Comparison of ENCODE assay signal across 1 cellular context in the genomic region with DNA sequence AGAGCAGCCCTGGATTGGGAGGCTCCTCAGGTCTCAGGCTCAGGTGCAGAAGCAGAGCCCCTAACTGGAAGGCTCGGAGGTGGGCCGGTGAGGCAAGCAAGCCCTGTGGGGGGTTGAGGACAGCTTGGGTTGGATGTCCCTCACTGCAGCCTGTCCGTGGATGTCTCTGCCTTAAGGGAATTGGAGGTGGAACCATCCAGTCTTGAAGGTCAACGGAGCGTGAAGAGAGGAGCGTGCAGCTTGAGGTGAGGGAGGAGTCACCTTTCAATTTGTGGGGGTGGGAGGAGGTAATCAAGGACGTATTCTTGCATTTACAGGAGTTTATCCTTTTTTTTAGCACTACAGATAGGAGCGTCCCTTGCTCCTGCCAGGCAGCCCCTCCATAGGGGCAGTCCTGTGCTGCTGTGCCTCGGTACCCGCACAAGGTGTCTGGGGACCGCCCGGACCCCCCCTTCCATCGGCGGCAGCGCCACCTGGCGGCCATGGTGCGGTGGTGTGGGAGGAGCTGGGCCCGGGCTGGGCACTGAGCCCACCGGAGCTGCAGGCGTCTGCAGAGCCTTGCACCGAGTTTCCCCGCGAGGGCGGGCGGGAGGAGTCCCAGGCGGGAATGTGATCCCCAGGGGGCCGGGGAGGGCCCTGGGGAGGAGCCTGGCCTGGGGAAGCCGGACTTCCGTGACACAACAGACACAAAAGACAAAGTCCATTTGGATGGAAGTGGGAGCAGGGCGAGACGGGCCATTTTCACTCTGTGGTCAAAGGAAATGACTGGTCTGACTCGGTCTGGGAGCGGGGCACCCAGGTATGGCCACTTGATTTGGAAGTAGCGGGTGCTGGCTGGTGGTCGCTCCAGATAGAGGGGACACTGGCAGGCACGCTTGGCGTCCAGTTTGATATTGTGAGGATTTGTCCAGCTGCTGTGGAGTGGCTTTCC.
A peak's percentile ranks its signal among the peaks of the same experiment; 100 is the strongest.
TF ChIP-seq lines count a peak whose summit lies in the region.

No MANE protein-coding gene starts in this region.

TF ChIP-seq in HepG2, 621 proteins besides CTCF, POLR2A, EP300 and RAD21 (continued from another document and continues in another):
- TF ChIP-seq, protein P1, sequence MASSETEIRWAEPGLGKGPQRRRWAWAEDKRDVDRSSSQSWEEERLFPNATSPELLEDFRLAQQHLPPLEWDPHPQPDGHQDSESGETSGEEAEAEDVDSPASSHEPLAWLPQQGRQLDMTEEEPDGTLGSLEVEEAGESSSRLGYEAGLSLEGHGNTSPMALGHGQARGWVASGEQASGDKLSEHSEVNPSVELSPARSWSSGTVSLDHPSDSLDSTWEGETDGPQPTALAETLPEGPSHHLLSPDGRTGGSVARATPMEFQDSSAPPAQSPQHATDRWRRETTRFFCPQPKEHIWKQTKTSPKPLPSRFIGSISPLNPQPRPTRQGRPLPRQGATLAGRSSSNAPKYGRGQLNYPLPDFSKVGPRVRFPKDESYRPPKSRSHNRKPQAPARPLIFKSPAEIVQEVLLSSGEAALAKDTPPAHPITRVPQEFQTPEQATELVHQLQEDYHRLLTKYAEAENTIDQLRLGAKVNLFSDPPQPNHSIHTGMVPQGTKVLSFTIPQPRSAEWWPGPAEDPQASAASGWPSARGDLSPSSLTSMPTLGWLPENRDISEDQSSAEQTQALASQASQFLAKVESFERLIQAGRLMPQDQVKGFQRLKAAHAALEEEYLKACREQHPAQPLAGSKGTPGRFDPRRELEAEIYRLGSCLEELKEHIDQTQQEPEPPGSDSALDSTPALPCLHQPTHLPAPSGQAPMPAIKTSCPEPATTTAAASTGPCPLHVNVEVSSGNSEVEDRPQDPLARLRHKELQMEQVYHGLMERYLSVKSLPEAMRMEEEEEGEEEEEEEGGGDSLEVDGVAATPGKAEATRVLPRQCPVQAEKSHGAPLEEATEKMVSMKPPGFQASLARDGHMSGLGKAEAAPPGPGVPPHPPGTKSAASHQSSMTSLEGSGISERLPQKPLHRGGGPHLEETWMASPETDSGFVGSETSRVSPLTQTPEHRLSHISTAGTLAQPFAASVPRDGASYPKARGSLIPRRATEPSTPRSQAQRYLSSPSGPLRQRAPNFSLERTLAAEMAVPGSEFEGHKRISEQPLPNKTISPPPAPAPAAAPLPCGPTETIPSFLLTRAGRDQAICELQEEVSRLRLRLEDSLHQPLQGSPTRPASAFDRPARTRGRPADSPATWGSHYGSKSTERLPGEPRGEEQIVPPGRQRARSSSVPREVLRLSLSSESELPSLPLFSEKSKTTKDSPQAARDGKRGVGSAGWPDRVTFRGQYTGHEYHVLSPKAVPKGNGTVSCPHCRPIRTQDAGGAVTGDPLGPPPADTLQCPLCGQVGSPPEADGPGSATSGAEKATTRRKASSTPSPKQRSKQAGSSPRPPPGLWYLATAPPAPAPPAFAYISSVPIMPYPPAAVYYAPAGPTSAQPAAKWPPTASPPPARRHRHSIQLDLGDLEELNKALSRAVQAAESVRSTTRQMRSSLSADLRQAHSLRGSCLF (CRISPR knock-in tag; IDR thresholded peaks at IDR 0.05; ENCODE audit: borderline replicate concordance) = peak; percentile 88; the same call in 1 of the 2 replicates
- TF ChIP-seq RORA (CRISPR knock-in tag; IDR thresholded peaks at IDR 0.05) = no peak
- no peak for TF ChIP-seq ZNF598 (CRISPR knock-in tag; IDR thresholded peaks at IDR 0.05; ENCODE audit: borderline replicate concordance)
- TF ChIP-seq ZBTB20 (CRISPR knock-in tag; IDR thresholded peaks at IDR 0.05; ENCODE audit: borderline replicate concordance, low read depth) = peak; percentile 65; the same call in 1 of the 2 replicates
- peak; percentile 84; the same call in 1 of the 2 replicates for TF ChIP-seq SIN3A (IDR thresholded peaks at IDR 0.05; ENCODE audit: borderline replicate concordance, low read depth, low read length)
- TF ChIP-seq, protein P2, sequence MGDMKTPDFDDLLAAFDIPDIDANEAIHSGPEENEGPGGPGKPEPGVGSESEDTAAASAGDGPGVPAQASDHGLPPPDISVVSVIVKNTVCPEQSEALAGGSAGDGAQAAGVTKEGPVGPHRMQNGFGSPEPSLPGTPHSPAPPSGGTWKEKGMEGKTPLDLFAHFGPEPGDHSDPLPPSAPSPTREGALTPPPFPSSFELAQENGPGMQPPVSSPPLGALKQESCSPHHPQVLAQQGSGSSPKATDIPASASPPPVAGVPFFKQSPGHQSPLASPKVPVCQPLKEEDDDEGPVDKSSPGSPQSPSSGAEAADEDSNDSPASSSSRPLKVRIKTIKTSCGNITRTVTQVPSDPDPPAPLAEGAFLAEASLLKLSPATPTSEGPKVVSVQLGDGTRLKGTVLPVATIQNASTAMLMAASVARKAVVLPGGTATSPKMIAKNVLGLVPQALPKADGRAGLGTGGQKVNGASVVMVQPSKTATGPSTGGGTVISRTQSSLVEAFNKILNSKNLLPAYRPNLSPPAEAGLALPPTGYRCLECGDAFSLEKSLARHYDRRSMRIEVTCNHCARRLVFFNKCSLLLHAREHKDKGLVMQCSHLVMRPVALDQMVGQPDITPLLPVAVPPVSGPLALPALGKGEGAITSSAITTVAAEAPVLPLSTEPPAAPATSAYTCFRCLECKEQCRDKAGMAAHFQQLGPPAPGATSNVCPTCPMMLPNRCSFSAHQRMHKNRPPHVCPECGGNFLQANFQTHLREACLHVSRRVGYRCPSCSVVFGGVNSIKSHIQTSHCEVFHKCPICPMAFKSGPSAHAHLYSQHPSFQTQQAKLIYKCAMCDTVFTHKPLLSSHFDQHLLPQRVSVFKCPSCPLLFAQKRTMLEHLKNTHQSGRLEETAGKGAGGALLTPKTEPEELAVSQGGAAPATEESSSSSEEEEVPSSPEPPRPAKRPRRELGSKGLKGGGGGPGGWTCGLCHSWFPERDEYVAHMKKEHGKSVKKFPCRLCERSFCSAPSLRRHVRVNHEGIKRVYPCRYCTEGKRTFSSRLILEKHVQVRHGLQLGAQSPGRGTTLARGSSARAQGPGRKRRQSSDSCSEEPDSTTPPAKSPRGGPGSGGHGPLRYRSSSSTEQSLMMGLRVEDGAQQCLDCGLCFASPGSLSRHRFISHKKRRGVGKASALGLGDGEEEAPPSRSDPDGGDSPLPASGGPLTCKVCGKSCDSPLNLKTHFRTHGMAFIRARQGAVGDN (CRISPR knock-in tag; IDR thresholded peaks at IDR 0.05) = peak; percentile 86
- no peak for TF ChIP-seq TBX3 (IDR thresholded peaks at IDR 0.05; ENCODE audit: borderline replicate concordance)
- no peak for TF ChIP-seq ZNF468 (CRISPR knock-in tag; IDR thresholded peaks at IDR 0.05)
- TF ChIP-seq YEATS2 (CRISPR knock-in tag; IDR thresholded peaks at IDR 0.05; ENCODE audit: borderline replicate concordance) = peak; percentile 72; the same call in 1 of the 2 replicates
- TF ChIP-seq NFE2L2 (IDR thresholded peaks at IDR 0.05; ENCODE audit: low read length) = no peak
- TF ChIP-seq, protein P3, sequence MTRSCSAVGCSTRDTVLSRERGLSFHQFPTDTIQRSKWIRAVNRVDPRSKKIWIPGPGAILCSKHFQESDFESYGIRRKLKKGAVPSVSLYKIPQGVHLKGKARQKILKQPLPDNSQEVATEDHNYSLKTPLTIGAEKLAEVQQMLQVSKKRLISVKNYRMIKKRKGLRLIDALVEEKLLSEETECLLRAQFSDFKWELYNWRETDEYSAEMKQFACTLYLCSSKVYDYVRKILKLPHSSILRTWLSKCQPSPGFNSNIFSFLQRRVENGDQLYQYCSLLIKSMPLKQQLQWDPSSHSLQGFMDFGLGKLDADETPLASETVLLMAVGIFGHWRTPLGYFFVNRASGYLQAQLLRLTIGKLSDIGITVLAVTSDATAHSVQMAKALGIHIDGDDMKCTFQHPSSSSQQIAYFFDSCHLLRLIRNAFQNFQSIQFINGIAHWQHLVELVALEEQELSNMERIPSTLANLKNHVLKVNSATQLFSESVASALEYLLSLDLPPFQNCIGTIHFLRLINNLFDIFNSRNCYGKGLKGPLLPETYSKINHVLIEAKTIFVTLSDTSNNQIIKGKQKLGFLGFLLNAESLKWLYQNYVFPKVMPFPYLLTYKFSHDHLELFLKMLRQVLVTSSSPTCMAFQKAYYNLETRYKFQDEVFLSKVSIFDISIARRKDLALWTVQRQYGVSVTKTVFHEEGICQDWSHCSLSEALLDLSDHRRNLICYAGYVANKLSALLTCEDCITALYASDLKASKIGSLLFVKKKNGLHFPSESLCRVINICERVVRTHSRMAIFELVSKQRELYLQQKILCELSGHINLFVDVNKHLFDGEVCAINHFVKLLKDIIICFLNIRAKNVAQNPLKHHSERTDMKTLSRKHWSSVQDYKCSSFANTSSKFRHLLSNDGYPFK (CRISPR knock-in tag; IDR thresholded peaks at IDR 0.05; ENCODE audit: borderline replicate concordance) = peak; percentile 76; the same call in 1 of the 2 replicates
- TF ChIP-seq ZNF564 (CRISPR knock-in tag; IDR thresholded peaks at IDR 0.05) = no peak; the same call in 1 of the 2 replicates
- TF ChIP-seq ZKSCAN8 (CRISPR knock-in tag; IDR thresholded peaks at IDR 0.05; ENCODE audit: borderline replicate concordance) = peak; percentile 79; the same call in 1 of the 2 replicates
- TF ChIP-seq, protein P4, sequence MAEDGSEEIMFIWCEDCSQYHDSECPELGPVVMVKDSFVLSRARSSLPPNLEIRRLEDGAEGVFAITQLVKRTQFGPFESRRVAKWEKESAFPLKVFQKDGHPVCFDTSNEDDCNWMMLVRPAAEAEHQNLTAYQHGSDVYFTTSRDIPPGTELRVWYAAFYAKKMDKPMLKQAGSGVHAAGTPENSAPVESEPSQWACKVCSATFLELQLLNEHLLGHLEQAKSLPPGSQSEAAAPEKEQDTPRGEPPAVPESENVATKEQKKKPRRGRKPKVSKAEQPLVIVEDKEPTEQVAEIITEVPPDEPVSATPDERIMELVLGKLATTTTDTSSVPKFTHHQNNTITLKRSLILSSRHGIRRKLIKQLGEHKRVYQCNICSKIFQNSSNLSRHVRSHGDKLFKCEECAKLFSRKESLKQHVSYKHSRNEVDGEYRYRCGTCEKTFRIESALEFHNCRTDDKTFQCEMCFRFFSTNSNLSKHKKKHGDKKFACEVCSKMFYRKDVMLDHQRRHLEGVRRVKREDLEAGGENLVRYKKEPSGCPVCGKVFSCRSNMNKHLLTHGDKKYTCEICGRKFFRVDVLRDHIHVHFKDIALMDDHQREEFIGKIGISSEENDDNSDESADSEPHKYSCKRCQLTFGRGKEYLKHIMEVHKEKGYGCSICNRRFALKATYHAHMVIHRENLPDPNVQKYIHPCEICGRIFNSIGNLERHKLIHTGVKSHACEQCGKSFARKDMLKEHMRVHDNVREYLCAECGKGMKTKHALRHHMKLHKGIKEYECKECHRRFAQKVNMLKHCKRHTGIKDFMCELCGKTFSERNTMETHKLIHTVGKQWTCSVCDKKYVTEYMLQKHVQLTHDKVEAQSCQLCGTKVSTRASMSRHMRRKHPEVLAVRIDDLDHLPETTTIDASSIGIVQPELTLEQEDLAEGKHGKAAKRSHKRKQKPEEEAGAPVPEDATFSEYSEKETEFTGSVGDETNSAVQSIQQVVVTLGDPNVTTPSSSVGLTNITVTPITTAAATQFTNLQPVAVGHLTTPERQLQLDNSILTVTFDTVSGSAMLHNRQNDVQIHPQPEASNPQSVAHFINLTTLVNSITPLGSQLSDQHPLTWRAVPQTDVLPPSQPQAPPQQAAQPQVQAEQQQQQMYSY (CRISPR knock-in tag; IDR thresholded peaks at IDR 0.05) = peak; percentile 81
- no peak for TF ChIP-seq TCF7L2 (IDR thresholded peaks at IDR 0.05; ENCODE audit: low read depth, low read length)
- TF ChIP-seq ERF (CRISPR knock-in tag; IDR thresholded peaks at IDR 0.05) = peak; percentile 91
- no peak for TF ChIP-seq TAF15 (IDR thresholded peaks at IDR 0.05; ENCODE audit: low read depth, low read length, poor library complexity, severe bottlenecking)
- TF ChIP-seq ZNF776 (CRISPR knock-in tag; IDR thresholded peaks at IDR 0.05) = no peak
- no peak for TF ChIP-seq BHLHE40 (IDR thresholded peaks at IDR 0.05; ENCODE audit: low read length)
- TF ChIP-seq U2AF2 (IDR thresholded peaks at IDR 0.05; ENCODE audit: low read depth, low read length) = no peak
- TF ChIP-seq, protein P5, sequence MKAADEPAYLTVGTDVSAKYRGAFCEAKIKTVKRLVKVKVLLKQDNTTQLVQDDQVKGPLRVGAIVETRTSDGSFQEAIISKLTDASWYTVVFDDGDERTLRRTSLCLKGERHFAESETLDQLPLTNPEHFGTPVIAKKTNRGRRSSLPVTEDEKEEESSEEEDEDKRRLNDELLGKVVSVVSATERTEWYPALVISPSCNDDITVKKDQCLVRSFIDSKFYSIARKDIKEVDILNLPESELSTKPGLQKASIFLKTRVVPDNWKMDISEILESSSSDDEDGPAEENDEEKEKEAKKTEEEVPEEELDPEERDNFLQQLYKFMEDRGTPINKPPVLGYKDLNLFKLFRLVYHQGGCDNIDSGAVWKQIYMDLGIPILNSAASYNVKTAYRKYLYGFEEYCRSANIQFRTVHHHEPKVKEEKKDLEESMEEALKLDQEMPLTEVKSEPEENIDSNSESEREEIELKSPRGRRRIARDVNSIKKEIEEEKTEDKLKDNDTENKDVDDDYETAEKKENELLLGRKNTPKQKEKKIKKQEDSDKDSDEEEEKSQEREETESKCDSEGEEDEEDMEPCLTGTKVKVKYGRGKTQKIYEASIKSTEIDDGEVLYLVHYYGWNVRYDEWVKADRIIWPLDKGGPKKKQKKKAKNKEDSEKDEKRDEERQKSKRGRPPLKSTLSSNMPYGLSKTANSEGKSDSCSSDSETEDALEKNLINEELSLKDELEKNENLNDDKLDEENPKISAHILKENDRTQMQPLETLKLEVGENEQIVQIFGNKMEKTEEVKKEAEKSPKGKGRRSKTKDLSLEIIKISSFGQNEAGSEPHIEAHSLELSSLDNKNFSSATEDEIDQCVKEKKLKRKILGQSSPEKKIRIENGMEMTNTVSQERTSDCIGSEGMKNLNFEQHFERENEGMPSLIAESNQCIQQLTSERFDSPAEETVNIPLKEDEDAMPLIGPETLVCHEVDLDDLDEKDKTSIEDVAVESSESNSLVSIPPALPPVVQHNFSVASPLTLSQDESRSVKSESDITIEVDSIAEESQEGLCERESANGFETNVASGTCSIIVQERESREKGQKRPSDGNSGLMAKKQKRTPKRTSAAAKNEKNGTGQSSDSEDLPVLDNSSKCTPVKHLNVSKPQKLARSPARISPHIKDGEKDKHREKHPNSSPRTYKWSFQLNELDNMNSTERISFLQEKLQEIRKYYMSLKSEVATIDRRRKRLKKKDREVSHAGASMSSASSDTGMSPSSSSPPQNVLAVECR (CRISPR knock-in tag; IDR thresholded peaks at IDR 0.05; ENCODE audit: borderline replicate concordance) = peak; percentile 82; the same call in 1 of the 2 replicates
- peak; percentile 35; the same call in 1 of the 2 replicates for TF ChIP-seq NR2C2 (CRISPR knock-in tag; IDR thresholded peaks at IDR 0.05; ENCODE audit: borderline replicate concordance)
- TF ChIP-seq ZNF577 (CRISPR knock-in tag; IDR thresholded peaks at IDR 0.05; ENCODE audit: borderline replicate concordance, low read depth) = no peak
- TF ChIP-seq, protein P6, sequence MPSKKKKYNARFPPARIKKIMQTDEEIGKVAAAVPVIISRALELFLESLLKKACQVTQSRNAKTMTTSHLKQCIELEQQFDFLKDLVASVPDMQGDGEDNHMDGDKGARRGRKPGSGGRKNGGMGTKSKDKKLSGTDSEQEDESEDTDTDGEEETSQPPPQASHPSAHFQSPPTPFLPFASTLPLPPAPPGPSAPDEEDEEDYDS (CRISPR knock-in tag; IDR thresholded peaks at IDR 0.05) = peak; percentile 95
- 0 out of 2 replicates have a peak, but pooled peaks have one; percentile 14 for TF ChIP-seq NR2F2 (IDR thresholded peaks at IDR 0.05; ENCODE audit: borderline replicate concordance, low read depth)
- TF ChIP-seq RBAK (CRISPR knock-in tag; IDR thresholded peaks at IDR 0.05) = no peak
- peak; percentile 86 for TF ChIP-seq YEATS4 (CRISPR knock-in tag; IDR thresholded peaks at IDR 0.05; ENCODE audit: borderline replicate concordance)
- TF ChIP-seq, protein P7, sequence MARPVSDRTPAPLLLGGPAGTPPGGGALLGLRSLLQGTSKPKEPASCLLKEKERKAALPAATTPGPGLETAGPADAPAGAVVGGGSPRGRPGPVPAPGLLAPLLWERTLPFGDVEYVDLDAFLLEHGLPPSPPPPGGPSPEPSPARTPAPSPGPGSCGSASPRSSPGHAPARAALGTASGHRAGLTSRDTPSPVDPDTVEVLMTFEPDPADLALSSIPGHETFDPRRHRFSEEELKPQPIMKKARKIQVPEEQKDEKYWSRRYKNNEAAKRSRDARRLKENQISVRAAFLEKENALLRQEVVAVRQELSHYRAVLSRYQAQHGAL (CRISPR knock-in tag; IDR thresholded peaks at IDR 0.05; ENCODE audit: not compliant biosample characterization) = no peak
